15 cellular contexts compared by ENCODE assay signal in the genomic region with DNA sequence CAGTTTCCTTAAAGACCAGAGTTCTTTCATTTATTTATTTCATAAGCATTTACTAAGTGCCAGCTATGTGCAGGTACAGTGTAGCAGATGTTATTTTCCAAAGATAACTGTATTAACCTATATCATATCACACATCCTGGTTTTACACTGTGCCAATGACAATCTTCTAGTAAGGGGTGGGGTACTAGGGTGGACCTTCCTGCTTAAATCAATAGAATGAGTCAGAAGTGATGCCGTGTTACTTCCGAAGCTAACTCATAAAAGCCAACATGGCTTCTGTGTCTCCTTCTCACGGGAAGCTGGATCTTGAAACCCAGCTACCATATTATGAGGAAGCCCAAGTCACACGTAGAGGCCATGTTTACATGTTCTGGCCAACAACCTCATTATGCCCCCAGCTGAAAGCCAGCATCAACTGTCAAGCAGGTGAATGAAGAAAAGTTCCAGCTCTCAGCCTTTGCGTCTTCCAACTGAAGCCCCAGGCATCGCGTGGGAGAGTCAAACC.
"Had no signal": no experiment of that assay in that cellular context is flagged by ENCODE, and none has a peak within 500 bp of the region (broad histone marks: within the 10 kb centered on the region; RNA-seq: fewer than 3 reads in every experiment).

No MANE protein-coding gene starts in this region.

- ATAC-seq: effector memory CD8-positive, alpha-beta T cell; right cardiac atrium had no signal

- H3K9me3 ChIP-seq: breast epithelium, prostate gland, transverse colon had no signal

- H3K27me3 ChIP-seq: breast epithelium, transverse colon had no signal

- DNase-seq: activated CD4-positive, CD25-positive, alpha-beta regulatory T cell treated with anti-CD3 and anti-CD28 coated beads, Interleukin-2, amount 50 U/mL, for 72 hours; activated naive CD8-positive, alpha-beta T cell treated with anti-CD3 and anti-CD28 coated beads for 36 hours; cerebellar nuclear complex; effector memory CD8-positive, alpha-beta T cell; head of caudate nucleus; kidney glomerular epithelial cell; right cardiac atrium; small intestine; stimulated activated CD4-positive, alpha-beta T cell treated with anti-CD3 and anti-CD28 coated beads, Interleukin-4, amount 100 ng/mL, for 24 hours; stimulated activated naive CD4-positive, alpha-beta T cell; substantia nigra; T-helper 9 cell; transverse colon had no signal

- H3K4me3 ChIP-seq: breast epithelium, prostate gland, transverse colon had no signal

- H3K27ac ChIP-seq: breast epithelium, prostate gland, transverse colon had no signal

- H3K36me3 ChIP-seq: breast epithelium, prostate gland had no signal

- H3K4me1 ChIP-seq: breast epithelium, transverse colon had no signal
